In the genomic region with DNA sequence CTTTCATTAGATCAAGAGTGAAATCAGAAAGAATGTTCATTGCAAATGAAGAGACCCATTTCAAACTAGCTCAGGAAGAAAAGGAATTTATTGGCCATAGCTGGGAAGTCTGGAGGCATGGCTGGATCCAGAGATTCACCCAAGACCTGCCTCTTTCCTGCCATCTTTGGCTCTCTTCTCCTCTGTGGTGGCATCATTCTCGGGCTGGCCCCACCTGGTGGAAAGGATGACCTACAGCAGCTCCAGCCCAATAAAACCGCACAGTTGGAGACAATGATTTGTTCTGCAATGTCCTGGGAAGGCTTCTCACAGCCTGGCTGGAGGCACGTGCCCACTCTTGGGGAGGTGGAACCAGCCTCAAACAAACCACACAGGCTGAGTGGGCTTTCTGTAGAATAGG, we compare ENCODE assay signal across 10 cellular contexts. TPM values are rescaled to one million over a fixed set of nuclear protein-coding genes. Genes with fewer than 3 reads are reported as not detected.
DNase-seq lines count a peak whose midpoint lies in the region; ATAC-seq and TF ChIP-seq lines count a peak whose summit lies in the region.
"Had no signal": no experiment of that assay in that cellular context is flagged by ENCODE, and none has a peak within 500 bp of the region (broad histone marks: within the 10 kb centered on the region; RNA-seq: fewer than 3 reads in every experiment).

No MANE protein-coding gene starts in this region.

- H3K27me3 ChIP-seq in A673 (replicated peaks; ENCODE audit: insufficient read depth, low read depth, low read length, poor library complexity), result peaks cover 24% of the 10 kb centered on the region
- H3K27me3 ChIP-seq: MG63 had no signal

- peak; percentile 50 for DNase-seq in A673 (ENCODE audit: low spot score)
- DNase-seq in NCI-H2171 treated with DMSO at 0.1 percent for 48 hours (lab: John Stamatoyannopoulos, UW), result peak; percentile 52
- DNase-seq in epithelial cell of proximal tubule (ENCODE audit: low read depth), result no peak
- DNase-seq in Right ventricle myocardium inferior (ENCODE audit: missing footprints), result no peak
- no peak for DNase-seq in nephron progenitor cell
- DNase-seq: hippocampal formation, MG63 had no signal

- BruUV-seq in A673 (replicated peaks; lab: Mats Ljungman, UMichigan), result no TSS peak

- no peaks in the 10 kb centered on the region for H3K9me3 ChIP-seq in A673 (ENCODE audit: low read depth, low read length, poor library complexity, severe bottlenecking)
- H3K9me3 ChIP-seq: MG63 had no signal

- H3K27ac Mint-ChIP-seq in nephron progenitor cell, result no peak overlapping the region

- TF ChIP-seq CTCF in A673 (conservative IDR thresholded peaks at IDR 0.05; ENCODE audit: low read depth, low read length) (peak; percentile 43), GM12873 (IDR thresholded peaks at IDR 0.05; ENCODE audit: insufficient read depth, low read depth, low read length, missing control alignments) (peak; percentile 47), epithelial cell of proximal tubule (conservative IDR thresholded peaks at IDR 0.05; ENCODE audit: low read depth, low read length) (peak; percentile 37), nephron progenitor cell (IDR thresholded peaks at IDR 0.05) (no peak)

- H3K27me3 Mint-ChIP-seq in nephron progenitor cell (ENCODE audit: low read depth, poor library complexity), result peaks cover 10% of the 10 kb centered on the region

- peaks cover 23% of the 10 kb centered on the region for H3K9me3 Mint-ChIP-seq in nephron progenitor cell

- H3K4me1 Mint-ChIP-seq in nephron progenitor cell, result no peaks in the 10 kb centered on the region

- H3K4me1 ChIP-seq in A673 (ENCODE audit: insufficient read depth, low read length, poor library complexity, severe bottlenecking), result no peaks in the 10 kb centered on the region

- H3K27ac ChIP-seq in A673 (ENCODE audit: low read depth, low read length, poor library complexity, severe bottlenecking), result no peak overlapping the region

- intact Hi-C loops in A673 (cut with micrococcal nuclease; ENCODE audit: unreplicated experiment) (loop anchor here (10.0 kb wide), 1 partner anchor 1144 kb away; no protein-coding TSS in a partner anchor), Right ventricle myocardium inferior (cut with DNase I) (loop anchor here (5.0 kb wide), 1 partner anchor 1146 kb away; no protein-coding TSS in a partner anchor)

- H3K36me3 ChIP-seq in A673 (ENCODE audit: insufficient read depth, low read length, poor library complexity, severe bottlenecking), result no peaks in the 10 kb centered on the region
- H3K36me3 ChIP-seq: MG63 had no signal

- ATAC-seq in Right ventricle myocardium inferior, result no peak
- no peak for ATAC-seq in GM21447 (IDR thresholded peaks at IDR 0.05; ENCODE audit: unreplicated experiment)
- ATAC-seq in HG03280 (IDR thresholded peaks at IDR 0.05; ENCODE audit: unreplicated experiment), result no peak

- POLR2A ChIA-PET in A673 (lab: Charles Lee; ENCODE audit: low non-redundant PET), result no interaction called here

- no peak overlapping the region for H3K4me3 Mint-ChIP-seq in nephron progenitor cell

- H3K4me3 ChIP-seq in A673 (ENCODE audit: low read depth, low read length, poor library complexity, severe bottlenecking), result no peak overlapping the region
- H3K4me3 ChIP-seq in epithelial cell of proximal tubule (ENCODE audit: low read depth, low read length), result no peak overlapping the region
- H3K4me3 ChIP-seq: MG63 had no signal

- CTCF ChIA-PET in A673 (lab: Charles Lee), result interaction anchor here (0.6 kb wide), 1 partner anchor 1837 kb away, joined by 3 read pairs; no protein-coding TSS in a partner anchor

- H3K36me3 Mint-ChIP-seq in nephron progenitor cell (ENCODE audit: low read depth), result no peaks in the 10 kb centered on the region

RNA-seq across cellular contexts. Expression of a gene that starts 18.1 kb away (rescaled TPM):
- total RNA-seq in A673 (2021) (1.3 and 2.0 TPM in 2 replicates), epithelial cell of proximal tubule (21.8 and 26.1 TPM in 2 replicates), Right ventricle myocardium inferior (1.5 TPM)

Comparison
In these comparisons a context has a peak if more than half of its experiments do, and no peak if none do; other contexts are left out.
1. DNase-seq: peak in A673 (single experiment) and NCI-H2171 treated with DMSO at 0.1 percent for 48 hours (single experiment); none in epithelial cell of proximal tubule (single experiment), Right ventricle myocardium inferior (single experiment) and nephron progenitor cell (single experiment).